ENCODE assay signal across 21 cellular contexts in genomic region chr5:1897386-1897785, GRCh38. TPM values are rescaled to one million over a fixed set of nuclear protein-coding genes. Genes with fewer than 3 reads are reported as not detected.
DNase-seq lines count a peak whose midpoint lies in the region; ATAC-seq and TF ChIP-seq lines count a peak whose summit lies in the region.
"Had no signal": no experiment of that assay in that cellular context is flagged by ENCODE, and none has a peak within 500 bp of the region (broad histone marks: within the 10 kb centered on the region; RNA-seq: fewer than 3 reads in every experiment).

No MANE protein-coding gene starts in this region.

- no peak overlapping the region for H4K91ac ChIP-seq in neuronal stem cell (ENCODE audit: low read depth, low read length, poor library complexity)

- H3K4me3 ChIP-seq in left ventricle myocardium inferior: no peak overlapping the region
- no peak overlapping the region for H3K4me3 ChIP-seq in BE2C (ENCODE audit: low read depth, low read length)
- no peak overlapping the region for H3K4me3 ChIP-seq in RWPE2 (ENCODE audit: severe bottlenecking)
- H3K4me3 ChIP-seq in neuronal stem cell (ENCODE audit: low read length in 2 of 2): no peak overlapping the region
- H3K4me3 ChIP-seq: A549, GM23248 had no signal

- H2AFZ ChIP-seq in neuronal stem cell (ENCODE audit: low read length): no peak overlapping the region
- H2AFZ ChIP-seq: GM23248 had no signal

- H2BK120ac ChIP-seq in neuronal stem cell (ENCODE audit: low read depth, low read length): no peak overlapping the region

- H4K8ac ChIP-seq in neuronal stem cell (ENCODE audit: low read depth, low read length): peak overlapping the region; percentile 48

- H3K14ac ChIP-seq in neuronal stem cell (ENCODE audit: low read length): no peak overlapping the region

- intact Hi-C loops in left cardiac atrium (cut with DNase I): no loop called here
- intact Hi-C loops in left ventricle myocardium inferior (cut with micrococcal nuclease): no loop called here

- H3K27me3 ChIP-seq in left ventricle myocardium inferior (ENCODE audit: low read depth) (peaks cover 46% of the 10 kb centered on the region), BE2C (peaks cover 64% of the 10 kb centered on the region), RWPE2 (ENCODE audit: insufficient read depth, poor library complexity, severe bottlenecking) (no peaks in the 10 kb centered on the region), neuronal stem cell (ENCODE audit: control insufficient read depth in 3 of 3, insufficient read depth in 3 of 3, low read depth in 1 of 3, low read length in 3 of 3) (peaks cover 0 to 79% (median 2%) of the 10 kb centered on the region in 3 experiments)

- no peak overlapping the region for H3K18ac ChIP-seq in neuronal stem cell (ENCODE audit: low read length)

- H3K4me1 ChIP-seq in left ventricle myocardium inferior: no peaks in the 10 kb centered on the region
- H3K4me1 ChIP-seq in BE2C: no peaks in the 10 kb centered on the region
- H3K4me1 ChIP-seq in RWPE2 (ENCODE audit: insufficient read depth, poor library complexity, severe bottlenecking): no peaks in the 10 kb centered on the region
- H3K4me1 ChIP-seq in neuronal stem cell (ENCODE audit: control insufficient read depth in 2 of 2, insufficient read depth in 1 of 2, low read depth in 1 of 2, low read length in 2 of 2): no peaks in the 10 kb centered on the region
- H3K4me1 ChIP-seq: A549, Caco-2 had no signal

- ATAC-seq in left cardiac atrium: no peak
- ATAC-seq in RWPE2 (ENCODE audit: low read depth): no peak
- no peak for ATAC-seq in GM18909 (IDR thresholded peaks at IDR 0.05; ENCODE audit: poor library complexity, unreplicated experiment)
- ATAC-seq: CD8-positive, alpha-beta T cell had no signal

- no peak overlapping the region for H3K4ac ChIP-seq in neuronal stem cell (ENCODE audit: low read length)

- no peak overlapping the region for H2BK12ac ChIP-seq in neuronal stem cell (ENCODE audit: low read length)

- H3K36me3 ChIP-seq in left ventricle myocardium inferior (no peaks in the 10 kb centered on the region), BE2C (no peaks in the 10 kb centered on the region), RWPE2 (ENCODE audit: low read depth) (no peaks in the 10 kb centered on the region), neuronal stem cell (replicated peaks in 1 of 2; ENCODE audit: control insufficient read depth in 2 of 2, insufficient read depth in 2 of 2, low read length in 2 of 2) (no peaks in the 10 kb centered on the region)

- peak; percentile 5 for DNase-seq in left cardiac atrium
- DNase-seq in left ventricle myocardium inferior: no peak
- DNase-seq in BE2C: peak; percentile 2
- DNase-seq in RWPE2 (ENCODE audit: low spot score): peak; percentile 36
- DNase-seq in neuronal stem cell (ENCODE audit: low spot score): no peak
- no peak for DNase-seq in C1 segment of cervical spinal cord (lab: John Stamatoyannopoulos, UW)
- DNase-seq in NCI-H226: no peak
- DNase-seq: 8988T; ACHN; AML-193; Caco-2; CD4-positive, CD25-positive, alpha-beta regulatory T cell; CD8-positive, alpha-beta T cell; DMS153; DND-41; GM23248; HCEC 1CT had no signal

- H2BK15ac ChIP-seq in neuronal stem cell (ENCODE audit: low read length): no peak overlapping the region

- no peak for TF ChIP-seq CTCF in left ventricle myocardium inferior (IDR thresholded peaks at IDR 0.05; ENCODE audit: borderline replicate concordance)
- no peak for TF ChIP-seq CTCF in BE2C (IDR thresholded peaks at IDR 0.05; ENCODE audit: low read depth, low read length)
- no peak for TF ChIP-seq CTCF in RWPE2 (IDR thresholded peaks at IDR 0.05; ENCODE audit: poor library complexity, severe bottlenecking)

- peak overlapping the region; percentile 92 for H3K23ac ChIP-seq in neuronal stem cell (ENCODE audit: low read depth, low read length, poor library complexity)

- no peaks in the 10 kb centered on the region for H3K79me1 ChIP-seq in neuronal stem cell (ENCODE audit: low read depth, low read length)

- H3K4me2 ChIP-seq in neuronal stem cell (ENCODE audit: insufficient read depth, low read length, poor library complexity, severe bottlenecking): no peak overlapping the region
- H3K4me2 ChIP-seq: A549 had no signal

- H3K9me3 ChIP-seq in left ventricle myocardium inferior (replicated peaks) (no peaks in the 10 kb centered on the region), BE2C (no peaks in the 10 kb centered on the region), RWPE2 (ENCODE audit: severe bottlenecking) (no peaks in the 10 kb centered on the region), neuronal stem cell (replicated peaks in 1 of 2; ENCODE audit: control insufficient read depth in 2 of 2, insufficient read depth in 1 of 2, low read depth in 1 of 2, low read length in 2 of 2) (peaks cover 5 to 7% of the 10 kb centered on the region in 2 donors)
- H3K9me3 ChIP-seq: A549, Caco-2 had no signal

- WGBS in neuronal stem cell (ENCODE audit: extremely low coverage in 2 of 2, insufficient read length in 2 of 2, insufficient replicate concordance in 1 of 2), 2 donors: no CpG with 5 or more reads among the region's 11 CpGs

- no peak overlapping the region for H2BK5ac ChIP-seq in neuronal stem cell (ENCODE audit: low read length)

- no peak overlapping the region for H3K27ac ChIP-seq in left ventricle myocardium inferior (replicated peaks)
- no peak overlapping the region for H3K27ac ChIP-seq in RWPE2 (ENCODE audit: poor library complexity, severe bottlenecking)
- H3K27ac ChIP-seq in neuronal stem cell (replicated peaks; ENCODE audit: low read length): no peak overlapping the region
- H3K27ac ChIP-seq: A549, C4-2B, GM23248 had no signal

- no peak overlapping the region for H2AK5ac ChIP-seq in neuronal stem cell (ENCODE audit: low read depth, low read length)

- no peak overlapping the region for H3K9ac ChIP-seq in neuronal stem cell (ENCODE audit: low read depth, low read length, poor library complexity)
- H3K9ac ChIP-seq: GM23248 had no signal

RNA-seq across cellular contexts. Expression of gene IRX4, which starts 14.7 kb away (rescaled TPM):
- under 1 TPM; 0.18 to 0.50 TPM for total RNA-seq in left cardiac atrium
- total RNA-seq in left ventricle myocardium inferior: 18.6 TPM
- not detected for polyA plus RNA-seq in BE2C (2012; ENCODE audit: insufficient read depth, insufficient read length, low read depth)
- polyA plus RNA-seq in neuronal stem cell (2013, experiment 1 of 2): not detected
- 0.01 TPM for polyA plus RNA-seq in neuronal stem cell (2013, experiment 2 of 2)
- total RNA-seq: Caco-2; CD4-positive, CD25-positive, alpha-beta regulatory T cell; CD8-positive, alpha-beta T cell; GM23248 had no signal
- polyA plus RNA-seq: BJ; CD4-positive, CD25-positive, alpha-beta regulatory T cell; GM23248 had no signal

Comparison
In these comparisons a context has a peak if more than half of its experiments do, and no peak if none do; other contexts are left out.
1. DNase-seq: peak in left cardiac atrium (single experiment), BE2C (single experiment) and RWPE2 (single experiment); none in left ventricle myocardium inferior (single experiment), neuronal stem cell (single experiment), C1 segment of cervical spinal cord (0 of 14) and NCI-H226 (single experiment).
2. RNA of gene IRX4, which starts 14.7 kb away (total RNA-seq): 18.6 TPM in left ventricle myocardium inferior (single experiment); 0.18 to 0.50 TPM in left cardiac atrium; every median in the first group is over 10 times any median in the second.